Comparison of ENCODE assay signal across 1 cellular context in genomic region chr6:161273752-161274487, GRCh38.
TF ChIP-seq lines count a peak whose summit lies in the region.

A gene with protein sequence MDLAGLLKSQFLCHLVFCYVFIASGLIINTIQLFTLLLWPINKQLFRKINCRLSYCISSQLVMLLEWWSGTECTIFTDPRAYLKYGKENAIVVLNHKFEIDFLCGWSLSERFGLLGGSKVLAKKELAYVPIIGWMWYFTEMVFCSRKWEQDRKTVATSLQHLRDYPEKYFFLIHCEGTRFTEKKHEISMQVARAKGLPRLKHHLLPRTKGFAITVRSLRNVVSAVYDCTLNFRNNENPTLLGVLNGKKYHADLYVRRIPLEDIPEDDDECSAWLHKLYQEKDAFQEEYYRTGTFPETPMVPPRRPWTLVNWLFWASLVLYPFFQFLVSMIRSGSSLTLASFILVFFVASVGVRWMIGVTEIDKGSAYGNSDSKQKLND (minus strand): TSS chr6:161274061. CDS start chr6:161232213, 41,848 bp downstream.

TF ChIP-seq in liver, 16 proteins besides CTCF, POLR2A, EP300 and RAD21 (continued from another document):
- no peak for TF ChIP-seq HNF4A (conservative IDR thresholded peaks at IDR 0.05)
- peak; percentile 36 to 39 for TF ChIP-seq GABPA (IDR thresholded peaks at IDR 0.05 in 1 of 2, conservative IDR thresholded peaks at IDR 0.05 in 1 of 2)
- TF ChIP-seq FOXA2 (IDR thresholded peaks at IDR 0.05), result no peak
- no peak for TF ChIP-seq RXRA (IDR thresholded peaks at IDR 0.05)
